ENCODE assay signal across 8 cellular contexts in genomic region chr5:107672212-107673105, GRCh38.
DNase-seq lines count a peak whose midpoint lies in the region; ATAC-seq and TF ChIP-seq lines count a peak whose summit lies in the region.

No MANE protein-coding gene starts in this region.

- TF ChIP-seq CTCF in nephron (IDR thresholded peaks at IDR 0.05; ENCODE audit: unreplicated experiment in 3 of 3), result no peak

- H3K4me3 Mint-ChIP-seq in activated naive CD4-positive, alpha-beta T cell treated with anti-CD3 and anti-CD28 coated beads, Interleukin-2, amount 50 U/mL, for 24 hours, result peak overlapping the region; percentile 89
- H3K4me3 Mint-ChIP-seq in nephron, result peak overlapping the region; percentile 87 to 91 (median 90)

- peaks cover 53% of the 10 kb centered on the region for H3K27me3 Mint-ChIP-seq in activated naive CD4-positive, alpha-beta T cell treated with anti-CD3 and anti-CD28 coated beads, Interleukin-2, amount 50 U/mL, for 24 hours
- H3K27me3 Mint-ChIP-seq in nephron (ENCODE audit: low read depth), result peaks cover 8% of the 10 kb centered on the region

- peak overlapping the region; percentile 59 for H3K27ac Mint-ChIP-seq in activated naive CD4-positive, alpha-beta T cell treated with anti-CD3 and anti-CD28 coated beads, Interleukin-2, amount 50 U/mL, for 24 hours
- H3K27ac Mint-ChIP-seq in nephron, result peak overlapping the region; percentile 81 to 99 (median 98)

- ATAC-seq in HG02642 (IDR thresholded peaks at IDR 0.05; ENCODE audit: poor library complexity, unreplicated experiment) (peak; percentile 21), GM19467 (IDR thresholded peaks at IDR 0.05; ENCODE audit: unreplicated experiment) (no peak), GM19455 (IDR thresholded peaks at IDR 0.05; ENCODE audit: unreplicated experiment) (no peak)

- H3K36me3 Mint-ChIP-seq in activated naive CD4-positive, alpha-beta T cell treated with anti-CD3 and anti-CD28 coated beads, Interleukin-2, amount 50 U/mL, for 24 hours, result no peaks in the 10 kb centered on the region
- no peaks in the 10 kb centered on the region for H3K36me3 Mint-ChIP-seq in nephron (ENCODE audit: low read depth)

- peaks cover 29% of the 10 kb centered on the region for H3K4me1 Mint-ChIP-seq in activated naive CD4-positive, alpha-beta T cell treated with anti-CD3 and anti-CD28 coated beads, Interleukin-2, amount 50 U/mL, for 24 hours
- H3K4me1 Mint-ChIP-seq in nephron, result peaks cover 19% of the 10 kb centered on the region

- no peaks in the 10 kb centered on the region for H3K9me3 Mint-ChIP-seq in activated naive CD4-positive, alpha-beta T cell treated with anti-CD3 and anti-CD28 coated beads, Interleukin-2, amount 50 U/mL, for 24 hours
- H3K9me3 Mint-ChIP-seq in nephron, result no peaks in the 10 kb centered on the region

- DNase-seq in COLO829 (ENCODE audit: low spot score) (peak; percentile 84), NCI-H510A treated with DMSO at 0.1 percent for 48 hours (lab: John Stamatoyannopoulos, UW) (peak; percentile 70), germinal center (ENCODE audit: low spot score) (peak; percentile 25)

Comparison
In these comparisons a context has a peak if more than half of its experiments do, and no peak if none do; other contexts are left out.
1. DNase-seq: peak in every context shown above with its lines; median percentile 84 in COLO829; 70 in NCI-H510A treated with DMSO at 0.1 percent for 48 hours; 25 in germinal center.